Comparison of ENCODE assay signal across 9 cellular contexts in the genomic region with DNA sequence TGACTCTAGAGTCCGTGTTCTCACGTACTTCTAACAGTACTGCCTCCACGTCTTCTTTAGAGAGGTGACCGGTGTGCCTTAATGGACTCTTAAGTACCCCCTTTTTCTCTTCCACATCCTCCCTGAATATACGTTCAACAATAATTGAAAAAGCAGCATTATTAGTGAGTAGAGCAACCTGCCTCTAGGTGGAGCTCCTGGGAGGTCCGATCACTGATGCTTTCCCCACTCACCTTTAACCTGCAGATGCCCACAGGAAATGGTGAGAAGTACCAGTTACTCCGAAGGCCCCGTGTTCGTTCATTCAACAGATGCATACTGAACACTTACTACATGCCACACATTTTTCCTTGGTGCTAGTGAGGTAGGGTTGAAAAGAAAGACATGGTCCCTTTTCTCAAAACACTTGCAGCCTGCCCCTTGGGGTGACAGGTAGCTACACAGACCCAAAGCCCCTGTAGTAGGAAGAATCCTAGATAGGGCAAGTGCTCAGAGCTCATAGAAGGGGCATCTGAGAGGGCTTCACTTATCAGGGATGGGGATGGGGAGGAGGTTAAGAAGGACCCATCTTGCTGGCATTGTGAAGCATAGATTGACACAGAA.
DNase-seq lines count a peak whose midpoint lies in the region; ATAC-seq, FAIRE-seq and TF ChIP-seq lines count a peak whose summit lies in the region.
"Had no signal": no experiment of that assay in that cellular context is flagged by ENCODE, and none has a peak within 500 bp of the region (broad histone marks: within the 10 kb centered on the region; RNA-seq: fewer than 3 reads in every experiment).

No MANE protein-coding gene starts in this region.

- FAIRE-seq in GM12892 (lab: Jason Lieb, UNC): peak; percentile 73

- H2AFZ ChIP-seq in hepatocyte: no peak overlapping the region

- no peak overlapping the region for H3K27ac ChIP-seq in hepatocyte

- 36% methylated on average over 9 of the region's 9 CpGs for WGBS in hepatocyte (ENCODE audit: low lambda C conversion rate, missing lambda C conversion rate)

- peak; percentile 53 for TF ChIP-seq CTCF in BE2C (IDR thresholded peaks at IDR 0.05; ENCODE audit: low read depth, low read length)
- peak; percentile 45 for TF ChIP-seq CTCF in hepatocyte (IDR thresholded peaks at IDR 0.05; ENCODE audit: poor library complexity)

- no peak for TF ChIP-seq POLR2A in GM12892 (IDR thresholded peaks at IDR 0.05; ENCODE audit: low read depth, low read length)

- no peak for DNase-seq in BE2C
- no peak for DNase-seq in GM12892 (ENCODE audit: insufficient read length)
- DNase-seq in RPMI8226: peak; percentile 33
- peak; percentile 23 for DNase-seq in hepatocyte (ENCODE audit: low spot score)
- no peak for DNase-seq in AG20443 (ENCODE audit: low spot score)
- DNase-seq in HCEC 1CT: no peak
- no peak for DNase-seq in dedifferentiated amniotic fluid mesenchymal stem cell (ENCODE audit: extremely low spot score)
- DNase-seq: activated effector memory CD4-positive, alpha-beta T cell treated with anti-CD3 and anti-CD28 coated beads, Interleukin-2, amount 50 U/mL, for 16 hours had no signal

- no peak for ATAC-seq in GM18517 (IDR thresholded peaks at IDR 0.05; ENCODE audit: unreplicated experiment)

- H3K4me1 ChIP-seq in BE2C (no peaks in the 10 kb centered on the region), hepatocyte (ENCODE audit: insufficient read depth) (no peaks in the 10 kb centered on the region)

- H4K20me1 ChIP-seq in hepatocyte (ENCODE audit: insufficient read depth, poor library complexity, severe bottlenecking): no peaks in the 10 kb centered on the region

- H3K9me3 ChIP-seq in BE2C (no peaks in the 10 kb centered on the region), hepatocyte (ENCODE audit: low read depth) (no peaks in the 10 kb centered on the region)

- no peak overlapping the region for H3K4me2 ChIP-seq in hepatocyte

- H3K9me2 ChIP-seq in hepatocyte (replicated peaks; ENCODE audit: insufficient read depth): no peaks in the 10 kb centered on the region

- no peaks in the 10 kb centered on the region for H3K79me2 ChIP-seq in hepatocyte

- no peaks in the 10 kb centered on the region for H3K36me3 ChIP-seq in BE2C
- H3K36me3 ChIP-seq in hepatocyte (replicated peaks; ENCODE audit: insufficient read depth, low read depth): no peaks in the 10 kb centered on the region

- H3K27me3 ChIP-seq in BE2C (peaks cover 38% of the 10 kb centered on the region), hepatocyte (no peaks in the 10 kb centered on the region)

- H3K4me3 ChIP-seq in BE2C (ENCODE audit: low read depth, low read length) (no peak overlapping the region), hepatocyte (no peak overlapping the region)

Comparison
In these comparisons a context has a peak if more than half of its experiments do, and no peak if none do; other contexts are left out.
1. DNase-seq: peak in RPMI8226 (single experiment) and hepatocyte (single experiment); none in BE2C (single experiment), GM12892 (single experiment), AG20443 (single experiment), HCEC 1CT (single experiment) and dedifferentiated amniotic fluid mesenchymal stem cell (single experiment).